ENCODE assay signal across 11 cellular contexts in the genomic region with DNA sequence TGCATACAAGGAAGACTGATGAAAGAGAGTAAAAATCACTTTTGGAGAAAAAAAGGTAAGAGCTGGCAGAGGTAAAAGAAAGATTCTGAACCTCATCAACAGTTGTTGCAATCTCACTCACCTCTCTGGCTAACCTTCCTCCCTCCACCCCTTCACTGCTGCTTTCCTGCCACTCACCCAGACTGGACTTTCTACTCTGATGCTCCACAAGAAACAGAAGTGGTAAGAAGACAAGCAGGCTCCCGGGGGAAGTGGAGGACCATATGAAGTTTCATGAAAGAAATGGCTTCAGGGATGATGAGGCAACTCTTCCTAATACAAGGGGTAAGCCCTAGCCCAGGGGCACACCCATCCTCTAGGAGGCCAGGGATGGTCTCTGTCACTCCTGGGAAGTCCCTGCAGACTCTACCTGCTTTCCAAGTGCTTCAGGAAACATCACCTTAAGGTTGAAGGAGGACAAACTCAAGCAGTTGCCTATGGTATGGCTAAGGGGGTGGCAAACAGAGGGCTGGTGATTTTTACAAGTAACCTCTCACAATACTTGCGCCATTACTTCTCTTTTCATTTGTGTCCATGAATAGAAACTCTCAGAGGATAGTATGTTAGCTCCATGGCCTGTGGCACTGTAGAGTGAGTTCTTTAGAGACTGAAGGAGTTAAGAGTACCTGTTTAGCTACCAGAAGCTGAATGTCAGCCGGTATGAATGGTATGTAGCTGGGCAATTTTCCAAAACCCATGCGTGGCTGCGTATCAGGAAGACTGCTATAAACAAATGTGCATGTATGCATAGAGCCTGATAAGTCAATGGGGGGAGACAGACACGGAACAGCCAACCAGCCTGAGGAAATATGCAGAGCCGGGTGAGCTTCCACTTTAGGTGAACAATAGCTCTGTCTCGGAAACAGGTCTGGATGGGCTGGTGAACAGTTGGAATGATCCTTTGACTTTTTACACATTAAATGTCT.
DNase-seq lines count a peak whose midpoint lies in the region; ATAC-seq and TF ChIP-seq lines count a peak whose summit lies in the region.
"Had no signal": no experiment of that assay in that cellular context is flagged by ENCODE, and none has a peak within 500 bp of the region (broad histone marks: within the 10 kb centered on the region; RNA-seq: fewer than 3 reads in every experiment).

No MANE protein-coding gene starts in this region.

- no peaks in the 10 kb centered on the region for H3K36me3 ChIP-seq in GM23248 (ENCODE audit: low read depth)
- H3K36me3 ChIP-seq: WERI-Rb-1 had no signal

- H3K4me1 Mint-ChIP-seq in activated naive CD4-positive, alpha-beta T cell treated with anti-CD3 and anti-CD28 coated beads, Interleukin-2, amount 10 ng/mL, durations not matched to agents 7 days and 5 days, result peaks cover 82% of the 10 kb centered on the region
- peaks cover 42% of the 10 kb centered on the region for H3K4me1 Mint-ChIP-seq in type B pancreatic cell (ENCODE audit: unreplicated experiment)

- no peak overlapping the region for H3K27ac ChIP-seq in GM23248
- H3K27ac ChIP-seq: WERI-Rb-1 had no signal

- no peak overlapping the region for H3K4me3 ChIP-seq in GM23248

- no peak overlapping the region for H3K4me2 ChIP-seq in GM23248 (ENCODE audit: unreplicated experiment)

- peaks cover 37% of the 10 kb centered on the region for H3K36me3 Mint-ChIP-seq in activated naive CD4-positive, alpha-beta T cell treated with anti-CD3 and anti-CD28 coated beads, Interleukin-2, amount 10 ng/mL, durations not matched to agents 7 days and 5 days
- no peaks in the 10 kb centered on the region for H3K36me3 Mint-ChIP-seq in type B pancreatic cell

- no peak for DNase-seq in activated naive CD4-positive, alpha-beta T cell treated with anti-CD3 and anti-CD28 coated beads, Interleukin-2, amount 10 ng/mL, durations not matched to agents 7 days and 5 days
- no peak for DNase-seq in activated naive CD4-positive, alpha-beta T cell (lab: John Stamatoyannopoulos, UW)
- DNase-seq in SW480 (ENCODE audit: low spot score) (peak; percentile 20), iris pigment epithelial cell (ENCODE audit: low read depth) (peak; percentile 81), type B pancreatic cell (ENCODE audit: extremely low spot score, unreplicated experiment) (no peak), GM23248 (no peak), iPS-NIHi7 (ENCODE audit: extremely low spot score) (no peak)
- DNase-seq: CD4-positive, alpha-beta memory T cell; NCI-H1436; WERI-Rb-1 had no signal

- peaks cover 2% of the 10 kb centered on the region for H3K9me3 Mint-ChIP-seq in activated naive CD4-positive, alpha-beta T cell treated with anti-CD3 and anti-CD28 coated beads, Interleukin-2, amount 10 ng/mL, durations not matched to agents 7 days and 5 days
- no peaks in the 10 kb centered on the region for H3K9me3 Mint-ChIP-seq in type B pancreatic cell
- H3K9me3 Mint-ChIP-seq: CD4-positive, alpha-beta memory T cell had no signal

- in situ Hi-C loops in GM23248 (cut with MboI), result no loop called here

- H3K4me3 Mint-ChIP-seq in activated naive CD4-positive, alpha-beta T cell treated with anti-CD3 and anti-CD28 coated beads, Interleukin-2, amount 10 ng/mL, durations not matched to agents 7 days and 5 days, result no peak overlapping the region
- peak overlapping the region; percentile 40 for H3K4me3 Mint-ChIP-seq in type B pancreatic cell

- no peaks in the 10 kb centered on the region for H3K4me1 ChIP-seq in GM23248 (ENCODE audit: insufficient read depth)

- no peak overlapping the region for H2AFZ ChIP-seq in GM23248

- H3K27me3 Mint-ChIP-seq in activated naive CD4-positive, alpha-beta T cell treated with anti-CD3 and anti-CD28 coated beads, Interleukin-2, amount 10 ng/mL, durations not matched to agents 7 days and 5 days, result no peaks in the 10 kb centered on the region
- no peaks in the 10 kb centered on the region for H3K27me3 Mint-ChIP-seq in type B pancreatic cell
- H3K27me3 Mint-ChIP-seq: CD4-positive, alpha-beta memory T cell had no signal

- H3K9ac ChIP-seq in GM23248, result no peak overlapping the region

- CTCF ChIA-PET in activated naive CD4-positive, alpha-beta T cell treated with anti-CD3 and anti-CD28 coated beads, Interleukin-2, amount 10 ng/mL, durations not matched to agents 7 days and 5 days (lab: Charles Lee), result interaction anchor here (0.8 to 2.1 kb wide), 8 partner anchors 13 to 244 kb away, joined by 3 to 7 read pairs (median 4); no protein-coding TSS in a partner anchor

- H3K27ac Mint-ChIP-seq in activated naive CD4-positive, alpha-beta T cell treated with anti-CD3 and anti-CD28 coated beads, Interleukin-2, amount 10 ng/mL, durations not matched to agents 7 days and 5 days, result peak overlapping the region; percentile 63
- H3K27ac Mint-ChIP-seq in type B pancreatic cell, result peak overlapping the region; percentile 72

- TF ChIP-seq CTCF in type B pancreatic cell (conservative IDR thresholded peaks at IDR 0.05), result no peak

- H3F3A ChIP-seq in GM23248 (ENCODE audit: insufficient read depth), result no peaks in the 10 kb centered on the region

- no peak for ATAC-seq in HG02678 (IDR thresholded peaks at IDR 0.05; ENCODE audit: unreplicated experiment)

- no peaks in the 10 kb centered on the region for H3K9me3 ChIP-seq in GM23248 (ENCODE audit: low read depth)

- H3K79me2 ChIP-seq in GM23248 (ENCODE audit: insufficient read depth), result no peaks in the 10 kb centered on the region

- no peaks in the 10 kb centered on the region for H4K20me1 ChIP-seq in GM23248 (ENCODE audit: insufficient read depth)

- H3K9me2 ChIP-seq in GM23248 (ENCODE audit: insufficient read depth), result no peaks in the 10 kb centered on the region

- 84 to 86% methylated on average over 8 of the region's 8 CpGs for WGBS in GM23248 (ENCODE audit: low coverage in 1 of 2, low lambda C conversion rate in 2 of 2, missing lambda C conversion rate in 2 of 2), 2 experiments

- no peaks in the 10 kb centered on the region for H3K27me3 ChIP-seq in GM23248 (replicated peaks; ENCODE audit: insufficient read depth)

Comparison
In these comparisons a context has a peak if more than half of its experiments do, and no peak if none do; other contexts are left out.
1. DNase-seq: peak in SW480 (single experiment) and iris pigment epithelial cell (single experiment); none in activated naive CD4-positive, alpha-beta T cell treated with anti-CD3 and anti-CD28 coated beads, Interleukin-2, amount 10 ng/mL, durations not matched to agents 7 days and 5 days (single experiment), activated naive CD4-positive, alpha-beta T cell (0 of 4), type B pancreatic cell (single experiment), GM23248 (single experiment) and iPS-NIHi7 (single experiment).